2 cellular contexts compared by ENCODE assay signal in genomic region chr12:120917748-120918147, GRCh38.
TF ChIP-seq lines count a peak whose summit lies in the region.

No MANE protein-coding gene starts in this region.

TF ChIP-seq in HEK293, 187 proteins besides CTCF, POLR2A, EP300 and RAD21 (continued from another document):
- TF ChIP-seq ZSCAN18 (tag by site-specific recombination; IDR thresholded peaks at IDR 0.05) = no peak
- TF ChIP-seq ZSCAN16 (tag by site-specific recombination; IDR thresholded peaks at IDR 0.05) = no peak

TF ChIP-seq in K562, 482 proteins besides CTCF, POLR2A, EP300 and RAD21:
- TF ChIP-seq MLX (CRISPR knock-in tag; conservative IDR thresholded peaks at IDR 0.05) (no peak), MCM2 (IDR thresholded peaks at IDR 0.05; ENCODE audit: low read depth) (no peak), ZBTB43 (CRISPR knock-in tag; IDR thresholded peaks at IDR 0.05) (no peak), CC2D1A (IDR thresholded peaks at IDR 0.05) (no peak), CBX2 (IDR thresholded peaks at IDR 0.05; ENCODE audit: insufficient read depth, low read length, poor library complexity, severe bottlenecking) (no peak), SNIP1 (IDR thresholded peaks at IDR 0.05; ENCODE audit: low read depth) (no peak), ZNF280A (IDR thresholded peaks at IDR 0.05; ENCODE audit: low read depth, partially characterized antibody) (peak; percentile 49), ZFP1 (CRISPR knock-in tag; IDR thresholded peaks at IDR 0.05) (no peak), ADNP (tag; IDR thresholded peaks at IDR 0.05) (no peak), TCF7 (IDR thresholded peaks at IDR 0.05; ENCODE audit: borderline replicate concordance) (no peak), ZNF445 (CRISPR knock-in tag; IDR thresholded peaks at IDR 0.05; ENCODE audit: low read depth) (no peak), TRIM28 (IDR thresholded peaks at IDR 0.05) (peak; percentile 71; the same call in 1 of the 2 replicates), EZH2 (IDR thresholded peaks at IDR 0.05; ENCODE audit: borderline replicate concordance, low read depth, low read length) (no peak), MECOM (CRISPR knock-in tag; IDR thresholded peaks at IDR 0.05) (no peak), TRIM24 (IDR thresholded peaks at IDR 0.05) (peak in 1 of 2 experiments; percentile 52; a peak in 1 of 4 replicates)
